ENCODE assay signal across 12 cellular contexts in genomic region chr5:14444988-14445387, GRCh38.
DNase-seq lines count a peak whose midpoint lies in the region; ATAC-seq and TF ChIP-seq lines count a peak whose summit lies in the region.
"Had no signal": no experiment of that assay in that cellular context is flagged by ENCODE, and none has a peak within 500 bp of the region (broad histone marks: within the 10 kb centered on the region; RNA-seq: fewer than 3 reads in every experiment).

No MANE protein-coding gene starts in this region.

- TF ChIP-seq CTCF in RWPE1 (conservative IDR thresholded peaks at IDR 0.05; ENCODE audit: low read depth) (no peak), esophagus squamous epithelium (IDR thresholded peaks at IDR 0.05) (no peak), right lobe of liver (IDR thresholded peaks at IDR 0.05) (no peak)

- no peak overlapping the region for H3K18ac ChIP-seq in trophoblast cell (ENCODE audit: low read length)

- H4K8ac ChIP-seq in trophoblast cell (ENCODE audit: low read depth, low read length): no peak overlapping the region

- H2BK5ac ChIP-seq in trophoblast cell (ENCODE audit: low read depth, low read length, poor library complexity): no peak overlapping the region

- H3K4ac ChIP-seq in trophoblast cell (ENCODE audit: low read depth, low read length): no peak overlapping the region

- peaks cover 3% of the 10 kb centered on the region for H3K79me2 ChIP-seq in trophoblast cell (ENCODE audit: control insufficient read depth, insufficient read depth, low read length, poor library complexity)

- H3K4me2 ChIP-seq in trophoblast cell (ENCODE audit: low read length): no peak overlapping the region

- no peak overlapping the region for H3K23ac ChIP-seq in trophoblast cell (ENCODE audit: low read length)

- no peak overlapping the region for H3K4me3 Mint-ChIP-seq in natural killer cell treated with Interleukin-12 subunit alpha and Interleukin-12 subunit beta and Interleukin-15 and Interleukin-18, amount 100 ng/mL, for 72 hours
- H3K4me3 Mint-ChIP-seq: activated naive CD8-positive, alpha-beta T cell treated with anti-CD3 and anti-CD28 coated beads for 36 hours had no signal

- peaks cover 19% of the 10 kb centered on the region for H3K79me1 ChIP-seq in trophoblast cell (ENCODE audit: low read length)

- WGBS in esophagus squamous epithelium, 2 donors: 67 to 82% methylated on average over 2 to 4 of the region's 4 CpGs
- 100% methylated on average over 1 of the region's 4 CpGs for WGBS in trophoblast cell (ENCODE audit: extremely low coverage, insufficient coverage, insufficient read length)
- WGBS in right lobe of liver (ENCODE audit: insufficient coverage, low coverage, low lambda C conversion rate, missing lambda C conversion rate): 81% methylated on average over 4 of the region's 4 CpGs

- H3K27ac ChIP-seq in RWPE1 (no peak overlapping the region), esophagus squamous epithelium (peak overlapping the region in 3 of 4 donors; percentile 12 to 69 (median 42)), trophoblast cell (ENCODE audit: low read depth, low read length) (peak overlapping the region; percentile 81), right lobe of liver (no peak overlapping the region)

- DNase-seq in ELR (ENCODE audit: low read depth) (peak; percentile 81), RWPE1 (ENCODE audit: low spot score) (peak; percentile 15), esophagus squamous epithelium (lab: John Stamatoyannopoulos, UW) (no peak), trophoblast cell (no peak), GM19238 (ENCODE audit: insufficient read length, low spot score) (no peak), right lobe of liver (no peak), NCI-H345 (lab: John Stamatoyannopoulos, UW) (no peak)
- no peak for DNase-seq in natural killer cell treated with Interleukin-12 subunit alpha and Interleukin-12 subunit beta and Interleukin-15 and Interleukin-18, amount 100 ng/mL, for 72 hours (ENCODE audit: low spot score)
- DNase-seq: activated CD4-positive, alpha-beta T cell treated with anti-CD3 and anti-CD28 coated beads, Interleukin-2, amount 50 U/mL, for 48 hours; activated naive CD8-positive, alpha-beta T cell treated with anti-CD3 and anti-CD28 coated beads for 36 hours; NCI-H510A treated with DMSO at 0.1 percent for 48 hours; stimulated activated CD4-positive, alpha-beta T cell treated with anti-CD3 and anti-CD28 coated beads, Interleukin-4, amount 100 ng/mL, for 24 hours had no signal

- H3K4me1 Mint-ChIP-seq in natural killer cell treated with Interleukin-12 subunit alpha and Interleukin-12 subunit beta and Interleukin-15 and Interleukin-18, amount 100 ng/mL, for 72 hours (ENCODE audit: low read depth in 2 of 2): peaks cover 2 to 9% of the 10 kb centered on the region in 2 donors

- no peak overlapping the region for H4K91ac ChIP-seq in trophoblast cell (ENCODE audit: low read depth, low read length)

- no peak overlapping the region for H4K12ac ChIP-seq in trophoblast cell (ENCODE audit: low read depth, low read length)

- no peak overlapping the region for H3K4me3 ChIP-seq in esophagus squamous epithelium
- H3K4me3 ChIP-seq in trophoblast cell (ENCODE audit: low read depth, low read length): no peak overlapping the region
- no peak overlapping the region for H3K4me3 ChIP-seq in right lobe of liver

- H3K9ac ChIP-seq in trophoblast cell (ENCODE audit: low read length): no peak overlapping the region

- POLR2A ChIA-PET in RWPE1 (lab: Yijun Ruan, JAX; ENCODE audit: low non-redundant PET): no interaction called here

- H2BK12ac ChIP-seq in trophoblast cell (ENCODE audit: low read length): no peak overlapping the region

- H2AFZ ChIP-seq in trophoblast cell (ENCODE audit: insufficient read depth, low read length, poor library complexity): no peak overlapping the region

- no peak overlapping the region for H2AK5ac ChIP-seq in trophoblast cell (ENCODE audit: low read length)

- no peak overlapping the region for H3K14ac ChIP-seq in trophoblast cell (ENCODE audit: low read length)

- H3K27me3 Mint-ChIP-seq in natural killer cell treated with Interleukin-12 subunit alpha and Interleukin-12 subunit beta and Interleukin-15 and Interleukin-18, amount 100 ng/mL, for 72 hours: no peaks in the 10 kb centered on the region
- H3K27me3 Mint-ChIP-seq: activated naive CD8-positive, alpha-beta T cell treated with anti-CD3 and anti-CD28 coated beads for 36 hours had no signal

- H3K4me1 ChIP-seq in esophagus squamous epithelium (peaks cover 0 to 48% (median 23%) of the 10 kb centered on the region in 3 donors), trophoblast cell (ENCODE audit: control insufficient read depth in 1 of 2, insufficient read depth in 2 of 2, low read length in 2 of 2) (peaks cover 25 to 40% of the 10 kb centered on the region in 2 experiments), right lobe of liver (no peaks in the 10 kb centered on the region)

- H3K9me3 Mint-ChIP-seq in natural killer cell treated with Interleukin-12 subunit alpha and Interleukin-12 subunit beta and Interleukin-15 and Interleukin-18, amount 100 ng/mL, for 72 hours: no peaks in the 10 kb centered on the region
- H3K9me3 Mint-ChIP-seq: activated naive CD8-positive, alpha-beta T cell treated with anti-CD3 and anti-CD28 coated beads for 36 hours had no signal

- H3K27ac Mint-ChIP-seq in natural killer cell treated with Interleukin-12 subunit alpha and Interleukin-12 subunit beta and Interleukin-15 and Interleukin-18, amount 100 ng/mL, for 72 hours: no peak overlapping the region
- H3K27ac Mint-ChIP-seq: activated naive CD8-positive, alpha-beta T cell treated with anti-CD3 and anti-CD28 coated beads for 36 hours had no signal

- intact Hi-C loops in esophagus squamous epithelium (cut with DNase I): no loop called here
- intact Hi-C loops in right lobe of liver (cut with DNase I): no loop called here

- CTCF ChIA-PET in RWPE1 (lab: Yijun Ruan, JAX): no interaction called here

- no peaks in the 10 kb centered on the region for H3K27me3 ChIP-seq in esophagus squamous epithelium
- no peaks in the 10 kb centered on the region for H3K27me3 ChIP-seq in trophoblast cell (ENCODE audit: insufficient read depth, low read length)
- no peaks in the 10 kb centered on the region for H3K27me3 ChIP-seq in right lobe of liver

- no peak overlapping the region for H2BK120ac ChIP-seq in trophoblast cell (ENCODE audit: insufficient read depth, low read length, poor library complexity)

- TF ChIP-seq POLR2A in esophagus squamous epithelium (IDR thresholded peaks at IDR 0.05) (no peak), right lobe of liver (IDR thresholded peaks at IDR 0.05) (no peak)

- no peaks in the 10 kb centered on the region for H3K36me3 Mint-ChIP-seq in natural killer cell treated with Interleukin-12 subunit alpha and Interleukin-12 subunit beta and Interleukin-15 and Interleukin-18, amount 100 ng/mL, for 72 hours
- H3K36me3 Mint-ChIP-seq: activated naive CD8-positive, alpha-beta T cell treated with anti-CD3 and anti-CD28 coated beads for 36 hours had no signal

- H3K9me3 ChIP-seq in esophagus squamous epithelium (no peaks in the 10 kb centered on the region), trophoblast cell (ENCODE audit: insufficient read depth, low read depth, low read length) (peaks cover 1% of the 10 kb centered on the region), right lobe of liver (no peaks in the 10 kb centered on the region)

- no peak for ATAC-seq in right lobe of liver
- no peak for ATAC-seq in natural killer cell treated with Interleukin-12 subunit alpha and Interleukin-12 subunit beta and Interleukin-15 and Interleukin-18, amount 100 ng/mL, for 72 hours

- H3K36me3 ChIP-seq in esophagus squamous epithelium: peaks cover 0 to 11% (median 0%) of the 10 kb centered on the region in 3 donors
- H3K36me3 ChIP-seq in trophoblast cell (ENCODE audit: control insufficient read depth in 1 of 2, insufficient read depth in 2 of 2, low read length in 2 of 2): peaks cover 7 to 8% of the 10 kb centered on the region in 2 experiments
- H3K36me3 ChIP-seq in right lobe of liver: no peaks in the 10 kb centered on the region

Comparison
In these comparisons a context has a peak if more than half of its experiments do, and no peak if none do; other contexts are left out.
1. DNase-seq: peak in ELR (single experiment) and RWPE1 (single experiment); none in esophagus squamous epithelium (single experiment), trophoblast cell (0 of 2), GM19238 (single experiment), right lobe of liver (0 of 3), NCI-H345 (single experiment) and natural killer cell treated with Interleukin-12 subunit alpha and Interleukin-12 subunit beta and Interleukin-15 and Interleukin-18, amount 100 ng/mL, for 72 hours (single experiment).
2. H3K27ac ChIP-seq: peak in esophagus squamous epithelium (3 of 4) and trophoblast cell (single experiment); none in RWPE1 (single experiment) and right lobe of liver (0 of 3).